ENCODE assay signal across 15 cellular contexts in the genomic region with DNA sequence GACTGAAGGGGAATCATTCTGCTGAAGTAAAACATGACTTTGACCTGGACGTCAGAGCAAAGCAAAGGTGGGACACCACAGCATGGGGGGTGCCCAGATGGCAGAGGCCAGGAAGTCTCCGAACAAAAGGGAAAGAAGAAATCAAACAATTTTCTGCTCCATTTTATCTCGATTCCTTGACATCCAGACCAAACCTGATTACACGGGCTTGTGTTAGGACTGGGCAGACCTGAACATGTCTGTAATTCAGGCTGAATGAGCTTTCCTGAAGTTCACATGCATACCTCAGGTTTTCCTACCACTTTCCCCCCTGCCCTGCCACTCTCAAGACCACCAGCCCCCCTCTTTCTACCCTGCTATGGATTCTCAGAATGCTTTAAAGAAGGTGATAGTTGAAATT. TPM values are rescaled to one million over a fixed set of nuclear protein-coding genes. Genes with fewer than 3 reads are reported as not detected.
DNase-seq lines count a peak whose midpoint lies in the region; ATAC-seq, FAIRE-seq and TF ChIP-seq lines count a peak whose summit lies in the region.
"Had no signal": no experiment of that assay in that cellular context is flagged by ENCODE, and none has a peak within 500 bp of the region (broad histone marks: within the 10 kb centered on the region; RNA-seq: fewer than 3 reads in every experiment).

No MANE protein-coding gene starts in this region.

- H3K23ac ChIP-seq in H1 (ENCODE audit: insufficient read length) = no peak overlapping the region

- H3K36me3 Mint-ChIP-seq in mesothelial cell of epicardium = peaks cover 7% of the 10 kb centered on the region
- H3K36me3 Mint-ChIP-seq: CD8-positive, alpha-beta T cell had no signal

- no peak overlapping the region for H3K18ac ChIP-seq in H1 (ENCODE audit: extremely low read depth, low read length)

- CTCF ChIA-PET in H1 (lab: Charles Lee; ENCODE audit: partially characterized antibody) = no interaction called here

- H3K4me3 ChIP-seq in H1 (ENCODE audit: extremely low read depth in 1 of 4, insufficient read depth in 2 of 4, low read depth in 3 of 4, low read length in 4 of 4) (peak overlapping the region in 1 of 4 experiments; percentile 47; a peak in 1 of 8 replicates), vagina (peak overlapping the region in 1 of 2 donors; percentile 16)

- no peak overlapping the region for H2BK20ac ChIP-seq in H1 (ENCODE audit: low read length)

- H3K14ac ChIP-seq in H1 (ENCODE audit: insufficient read length) = no peak overlapping the region

- TF ChIP-seq POLR2A in H1 (IDR thresholded peaks at IDR 0.05; ENCODE audit: control extremely low read depth in 1 of 2, low read depth in 2 of 2, low read length in 2 of 2) (no peak), vagina (IDR thresholded peaks at IDR 0.05) (no peak)

- H3K36me3 ChIP-seq in H1 (ENCODE audit: control insufficient read depth in 2 of 4, insufficient read depth in 4 of 4, low read length in 3 of 4) (no peaks in the 10 kb centered on the region), vagina (no peaks in the 10 kb centered on the region)

- H3K27me3 ChIP-seq in H1 (replicated peaks in 1 of 4; ENCODE audit: control insufficient read depth in 3 of 4, extremely low read depth in 1 of 4, insufficient read depth in 3 of 4, low read length in 3 of 4) (no peaks in the 10 kb centered on the region), vagina (no peaks in the 10 kb centered on the region)

- H3K23me2 ChIP-seq in H1 (ENCODE audit: low read depth, low read length) = no peaks in the 10 kb centered on the region

- no peak overlapping the region; the same call in 1 of the 2 replicates for H2BK15ac ChIP-seq in H1 (ENCODE audit: low read length)

- no peak for TF ChIP-seq EP300 in H1 (IDR thresholded peaks at IDR 0.05; ENCODE audit: borderline replicate concordance in 1 of 2, low read depth in 2 of 2, low read length in 2 of 2)

- no peak overlapping the region for H4K8ac ChIP-seq in H1 (ENCODE audit: extremely low read depth, insufficient read depth, low read length)

- H3K4me2 ChIP-seq in H1 (ENCODE audit: insufficient read depth in 1 of 2, low read depth in 2 of 2, low read length in 2 of 2) = peak overlapping the region in 1 of 2 experiments; percentile 49; a peak in 2 of 4 replicates

- H4K91ac ChIP-seq in H1 (replicated peaks; ENCODE audit: insufficient read length, low read length) = peak overlapping the region; percentile 22

- peak overlapping the region; percentile 96 for H3K27ac Mint-ChIP-seq in mesothelial cell of epicardium
- H3K27ac Mint-ChIP-seq: CD8-positive, alpha-beta T cell had no signal

- DNase-seq in DMS53 (lab: John Stamatoyannopoulos, UW) (peak; percentile 20), DMS53 treated with DMSO at 0.1 percent for 48 hours (lab: John Stamatoyannopoulos, UW; ENCODE audit: unreplicated experiment) (no peak), H1 (ENCODE audit: low read depth in 1 of 2, low spot score in 2 of 2) (no peak), mesothelial cell of epicardium (ENCODE audit: low spot score in 2 of 2, unreplicated experiment in 2 of 2) (no peak), vagina (ENCODE audit: extremely low spot score in 2 of 2) (no peak), COLO668 (lab: John Stamatoyannopoulos, UW; ENCODE audit: unreplicated experiment) (no peak)
- no peak for DNase-seq in activated naive CD4-positive, alpha-beta T cell treated with Interleukin-2 at 50 U/mL for 16 hours
- DNase-seq: CD8-positive, alpha-beta T cell; NCI-H1048; NCI-H146; NCI-H446; Right ventricle myocardium superior had no signal

- peak overlapping the region; percentile 13 for H3K4me3 Mint-ChIP-seq in mesothelial cell of epicardium
- H3K4me3 Mint-ChIP-seq: CD8-positive, alpha-beta T cell had no signal

- H3K9me3 Mint-ChIP-seq in mesothelial cell of epicardium = peaks cover 8% of the 10 kb centered on the region
- H3K9me3 Mint-ChIP-seq: CD8-positive, alpha-beta T cell had no signal

- no peak overlapping the region; the same call in 1 of the 2 replicates for H2BK5ac ChIP-seq in H1 (ENCODE audit: low read depth, low read length)

- intact Hi-C loops in vagina (cut with DNase I) = no loop called here

- H2BK12ac ChIP-seq in H1 (ENCODE audit: low read depth, low read length) = peak overlapping the region; percentile 13; the same call in 1 of the 2 replicates

- no peak overlapping the region for H3K27ac ChIP-seq in H1 (ENCODE audit: low read depth, low read length)
- peak overlapping the region; percentile 68 for H3K27ac ChIP-seq in vagina

- H3K4me1 ChIP-seq in H1 (replicated peaks in 1 of 4; ENCODE audit: control insufficient read depth in 3 of 4, insufficient read depth in 4 of 4, low read length in 3 of 4) = peaks cover 0 to 7% (median 2%) of the 10 kb centered on the region in 4 experiments; a peak in 4 of 7 replicates
- peaks cover 39% of the 10 kb centered on the region for H3K4me1 ChIP-seq in vagina

- no peak overlapping the region for H3K9ac ChIP-seq in H1 (replicated peaks in 1 of 4; ENCODE audit: extremely low read depth in 1 of 4, low read depth in 3 of 4, low read length in 3 of 4)

- no peak for FAIRE-seq in H1 (lab: Jason Lieb, UNC)

- no peaks in the 10 kb centered on the region for H4K20me1 ChIP-seq in H1 (replicated peaks in 1 of 2; ENCODE audit: control insufficient read depth in 1 of 2, insufficient read depth in 2 of 2, low read length in 2 of 2)

- POLR2A ChIA-PET in H1 (lab: Charles Lee; ENCODE audit: partially characterized antibody) = interaction anchor here (0.5 to 1.0 kb wide), 4 partner anchors 10 to 355 kb away, joined by 3 to 5 read pairs (median 3); no protein-coding TSS in a partner anchor

- H2AFZ ChIP-seq in H1 (ENCODE audit: low read length) = no peak overlapping the region

- 89% methylated on average over 4 of the region's 4 CpGs; no CpG with 5 or more reads in 1 of the 2 experiments for WGBS in H1 (ENCODE audit: extremely low coverage in 1 of 2, insufficient coverage in 1 of 2, insufficient read length in 1 of 2, insufficient replicate concordance in 2 of 2, low coverage in 1 of 2, low lambda C conversion rate in 2 of 2, missing lambda C conversion rate in 1 of 2), 2 experiments

- peak overlapping the region; percentile 75; the same call in 1 of the 2 replicates for H2AK5ac ChIP-seq in H1 (ENCODE audit: low read depth, low read length)

- H3K79me2 ChIP-seq in H1 (ENCODE audit: control insufficient read depth in 1 of 2, insufficient read depth in 2 of 2, low read length in 2 of 2) = no peaks in the 10 kb centered on the region

- TF ChIP-seq CTCF in H1 (IDR thresholded peaks at IDR 0.05; ENCODE audit: control extremely low read depth in 1 of 3, insufficient read depth in 1 of 3, low read depth in 1 of 3, low read length in 3 of 3) = no peak
- TF ChIP-seq CTCF in mesothelial cell of epicardium (IDR thresholded peaks at IDR 0.05; ENCODE audit: unreplicated experiment) = no peak
- TF ChIP-seq CTCF in vagina (IDR thresholded peaks at IDR 0.05) = no peak

- H3K4me1 Mint-ChIP-seq in mesothelial cell of epicardium = peaks cover 52% of the 10 kb centered on the region

- H3K4ac ChIP-seq in H1 (replicated peaks; ENCODE audit: insufficient read length, low read depth, low read length) = no peak overlapping the region

- no peaks in the 10 kb centered on the region for H3K79me1 ChIP-seq in H1 (ENCODE audit: low read depth, low read length)

- H3K9me3 ChIP-seq in H1 (ENCODE audit: insufficient read depth in 2 of 2, low read depth in 1 of 2, low read length in 1 of 2) = no peaks in the 10 kb centered on the region; a peak in 1 of 4 replicates
- H3K9me3 ChIP-seq in vagina = no peaks in the 10 kb centered on the region

- no peak for ATAC-seq in HG03097 (IDR thresholded peaks at IDR 0.05; ENCODE audit: low FRiP score, unreplicated experiment)
- ATAC-seq: CD8-positive, alpha-beta T cell; HCT116; Panc1 had no signal

- no peaks in the 10 kb centered on the region for H3K27me3 Mint-ChIP-seq in mesothelial cell of epicardium (ENCODE audit: low read depth)

- H4K5ac ChIP-seq in H1 (ENCODE audit: insufficient read length, low read depth, low read length) = no peak overlapping the region

- H2BK120ac ChIP-seq in H1 (replicated peaks; ENCODE audit: low read depth, low read length) = no peak overlapping the region

- no peak overlapping the region for H3K56ac ChIP-seq in H1 (replicated peaks; ENCODE audit: insufficient read length, low read depth, low read length)

- TF ChIP-seq RAD21 in H1 (IDR thresholded peaks at IDR 0.05 in 1 of 2, conservative IDR thresholded peaks at IDR 0.05 in 1 of 2; ENCODE audit: low read depth in 2 of 2, low read length in 2 of 2) = no peak

TF ChIP-seq in H1, 55 proteins besides CTCF, POLR2A, EP300 and RAD21:
- TF ChIP-seq SP1 (IDR thresholded peaks at IDR 0.05; ENCODE audit: low read depth, low read length) = no peak
TF ChIP-seq in H1: peak in this region for 0.

RNA-seq across cellular contexts. Expression of a gene that starts 44.8 kb away (rescaled TPM):
- 0.63 and 1.2 TPM in 2 replicates for total RNA-seq in H1 (2021; fragmentation: NEBNext Ultra II Directional; extraction: Animal tissue kit (Norgen Biotek cat#: 25700))
- 0.17 and 0.30 TPM in 2 replicates for polyA plus RNA-seq in H1 (2011; rRNA removed)
- 0.14 TPM for polyA plus RNA-seq in H1 (2011; cell fraction: cytosol; rRNA removed)
- polyA plus RNA-seq in H1 (2011; cell fraction: nucleus; rRNA removed) = 0.54 TPM
- 0.17 to 0.47 TPM (median 0.33 TPM) in 4 replicates for polyA plus RNA-seq in H1 (2012, experiment 1 of 2)
- polyA plus RNA-seq in H1 (2012, experiment 2 of 2) = not detected
- polyA plus RNA-seq in H1 (2013, experiment 1 of 2) = 0.16 TPM
- polyA plus RNA-seq in H1 (2013, experiment 2 of 2) = 0.09 TPM
- 0.24 and 1.2 TPM in 2 replicates for polyA minus RNA-seq in H1 (2011; rRNA and poly(A)+ RNA removed)
- not detected for polyA minus RNA-seq in H1 (2011; cell fraction: cytosol; rRNA and poly(A)+ RNA removed)
- polyA minus RNA-seq in H1 (2011; cell fraction: nucleus; rRNA and poly(A)+ RNA removed) = 1.5 TPM
- total RNA-seq in mesothelial cell of epicardium = 305 to 324 TPM (median 317 TPM) in 3 replicates
- total RNA-seq in vagina = 80.5 TPM
- total RNA-seq: CD8-positive, alpha-beta T cell had no signal

Comparison
In these comparisons a context has a peak if more than half of its experiments do, and no peak if none do; other contexts are left out.
1. RNA of a gene that starts 44.8 kb away (total RNA-seq): 305 to 324 TPM in mesothelial cell of epicardium and 80.5 TPM in vagina (single experiment); 0.63 to 1.2 TPM in H1; every median in the first group is over 10 times any median in the second.